In genomic region chr6:26193467-26194328, GRCh38 we compare ENCODE assay signal across 13 cellular contexts.
DNase-seq lines count a peak whose midpoint lies in the region; ATAC-seq and TF ChIP-seq lines count a peak whose summit lies in the region.
"Had no signal": no experiment of that assay in that cellular context is flagged by ENCODE, and none has a peak within 500 bp of the region (broad histone marks: within the 10 kb centered on the region; RNA-seq: fewer than 3 reads in every experiment).

No MANE protein-coding gene starts in this region.

- peak overlapping the region; percentile 1 for H3K9ac ChIP-seq in iPS-15b (ENCODE audit: low read depth, low read length)

- H3K4me1 ChIP-seq in left ventricle myocardium inferior (peaks cover 49% of the 10 kb centered on the region), right cardiac atrium (ENCODE audit: control insufficient read depth, insufficient read depth, low read length) (peaks cover 5% of the 10 kb centered on the region), RWPE2 (ENCODE audit: insufficient read depth, poor library complexity, severe bottlenecking) (peaks cover 8% of the 10 kb centered on the region), iPS-15b (ENCODE audit: control insufficient read depth, insufficient read depth, low read length) (no peaks in the 10 kb centered on the region), aorta (ENCODE audit: control insufficient read depth in 1 of 2, insufficient read depth in 2 of 2, low read length in 2 of 2) (no peaks in the 10 kb centered on the region)

- ATAC-seq in right cardiac atrium (no peak), RWPE2 (ENCODE audit: low read depth) (no peak), aorta (ENCODE audit: low FRiP score) (no peak), HG02623 (IDR thresholded peaks at IDR 0.05; ENCODE audit: unreplicated experiment) (no peak)

- DNase-seq in left ventricle myocardium inferior (no peak), right cardiac atrium (no peak), RWPE2 (ENCODE audit: low spot score) (no peak), aorta (no peak), posterior vena cava (ENCODE audit: low spot score) (no peak), H7 (no peak)
- DNase-seq: activated CD4-positive, CD25-positive, alpha-beta regulatory T cell; effector CD4-positive, alpha-beta T cell; glutamatergic neuron; NCI-H2081; retina had no signal

- 93% methylated on average over 1 of the region's 1 CpG for WGBS in right cardiac atrium
- 96 to 100% methylated on average over 1 of the region's 1 CpG for WGBS in aorta, 2 donors

- H3K4me3 ChIP-seq in left ventricle myocardium inferior: no peak overlapping the region
- H3K4me3 ChIP-seq in right cardiac atrium (ENCODE audit: low read length): no peak overlapping the region
- H3K4me3 ChIP-seq in RWPE2 (ENCODE audit: severe bottlenecking): no peak overlapping the region
- H3K4me3 ChIP-seq in iPS-15b (ENCODE audit: low read depth, low read length): no peak overlapping the region
- H3K4me3 ChIP-seq in aorta (ENCODE audit: low read length in 2 of 2): no peak overlapping the region
- H3K4me3 ChIP-seq in H7 (ENCODE audit: insufficient read depth, low read depth, low read length): no peak overlapping the region

- TF ChIP-seq CTCF in left ventricle myocardium inferior (IDR thresholded peaks at IDR 0.05; ENCODE audit: borderline replicate concordance) (no peak), RWPE2 (IDR thresholded peaks at IDR 0.05; ENCODE audit: poor library complexity, severe bottlenecking) (no peak)

- intact Hi-C loops in left ventricle myocardium inferior (cut with micrococcal nuclease): no loop called here
- intact Hi-C loops in right cardiac atrium (cut with DNase I): loop anchor here in 1 of 4 donors (10.0 kb wide), 2 partner anchors 69 to 139 kb away; a partner anchor contains a TSS
- intact Hi-C loops in aorta (cut with DNase I): loop anchor here in 1 of 2 donors (10.0 kb wide), 1 partner anchor 1281 kb away; the partner anchor contains the start of gene ZNF184
- intact Hi-C loops in posterior vena cava (cut with DNase I): no loop called here

- H3K36me3 ChIP-seq in left ventricle myocardium inferior (no peaks in the 10 kb centered on the region), RWPE2 (ENCODE audit: low read depth) (no peaks in the 10 kb centered on the region), iPS-15b (ENCODE audit: control insufficient read depth, insufficient read depth, low read length) (no peaks in the 10 kb centered on the region), aorta (ENCODE audit: control insufficient read depth in 1 of 2, insufficient read depth in 2 of 2, low read length in 1 of 2) (no peaks in the 10 kb centered on the region), H7 (replicated peaks; ENCODE audit: control insufficient read depth, insufficient read depth, low read length) (no peaks in the 10 kb centered on the region)

- H3K27ac ChIP-seq in left ventricle myocardium inferior (replicated peaks) (peak overlapping the region; percentile 94), right cardiac atrium (ENCODE audit: low read length) (no peak overlapping the region), RWPE2 (ENCODE audit: poor library complexity, severe bottlenecking) (peak overlapping the region; percentile 93), aorta (ENCODE audit: low read depth in 1 of 2, low read length in 2 of 2) (peak overlapping the region; percentile 27 to 76)

- H3K27me3 ChIP-seq in left ventricle myocardium inferior (ENCODE audit: low read depth) (peaks cover 12% of the 10 kb centered on the region), right cardiac atrium (ENCODE audit: control insufficient read depth, insufficient read depth) (no peaks in the 10 kb centered on the region), RWPE2 (ENCODE audit: insufficient read depth, poor library complexity, severe bottlenecking) (no peaks in the 10 kb centered on the region), iPS-15b (ENCODE audit: control insufficient read depth, insufficient read depth, low read length) (no peaks in the 10 kb centered on the region), aorta (ENCODE audit: control insufficient read depth in 1 of 2, insufficient read depth in 2 of 2, low read length in 1 of 2) (no peaks in the 10 kb centered on the region), H7 (ENCODE audit: control insufficient read depth, insufficient read depth, low read length) (no peaks in the 10 kb centered on the region)

- H3K9me3 ChIP-seq in left ventricle myocardium inferior (replicated peaks): no peaks in the 10 kb centered on the region
- H3K9me3 ChIP-seq in right cardiac atrium (ENCODE audit: control insufficient read depth, low read length): no peaks in the 10 kb centered on the region
- H3K9me3 ChIP-seq in RWPE2 (ENCODE audit: severe bottlenecking): no peaks in the 10 kb centered on the region
- no peaks in the 10 kb centered on the region for H3K9me3 ChIP-seq in iPS-15b (ENCODE audit: control insufficient read depth, insufficient read depth, low read length)
- H3K9me3 ChIP-seq in aorta (ENCODE audit: control insufficient read depth, low read length): no peaks in the 10 kb centered on the region
